In the genomic region with DNA sequence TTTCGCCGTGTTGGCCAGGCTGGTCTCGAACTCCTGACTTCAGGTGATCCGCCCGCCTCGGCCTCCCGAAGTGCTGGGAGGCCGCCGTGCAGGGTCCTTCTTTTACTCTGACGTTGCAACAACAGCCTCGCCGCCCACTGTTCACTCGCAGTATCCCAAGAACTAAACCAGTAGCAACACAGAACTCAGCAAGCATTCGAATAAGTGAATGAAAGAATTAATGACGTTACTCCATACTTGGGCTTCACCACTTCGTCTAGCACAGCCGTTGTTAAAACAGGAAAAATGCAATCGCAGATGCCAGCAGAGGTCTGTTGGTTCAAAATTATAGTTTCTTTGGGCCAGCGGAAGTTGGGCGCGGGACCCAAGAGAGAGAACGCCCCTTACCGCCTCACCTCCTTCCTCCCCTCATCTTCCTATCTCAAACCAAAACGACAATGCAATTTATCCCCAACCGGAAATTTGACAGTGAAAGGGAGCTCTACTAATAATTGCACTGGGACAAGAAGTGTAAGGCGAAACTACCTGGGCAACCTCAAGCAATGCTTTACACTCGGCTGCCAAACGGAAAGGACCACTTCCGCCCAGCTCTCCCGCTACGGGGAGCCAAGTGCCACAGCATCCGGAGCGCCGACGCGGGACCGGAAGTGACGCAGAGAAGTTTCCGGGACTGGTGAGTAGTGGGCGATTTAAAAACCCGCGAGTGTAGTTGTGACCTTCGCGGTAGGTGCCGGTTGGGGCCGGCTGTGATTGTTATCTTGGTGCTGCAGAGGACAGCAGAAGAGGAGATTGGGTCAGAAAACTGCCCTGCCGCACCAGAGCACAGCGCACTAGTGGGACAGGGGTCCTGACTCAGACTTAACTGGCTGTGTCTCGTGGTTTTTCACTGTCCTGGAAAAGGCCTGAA, we compare ENCODE assay signal across 8 cellular contexts. TPM values are rescaled to one million over a fixed set of nuclear protein-coding genes. Genes with fewer than 3 reads are reported as not detected.
DNase-seq lines count a peak whose midpoint lies in the region; ATAC-seq, FAIRE-seq and TF ChIP-seq lines count a peak whose summit lies in the region.

A gene with protein sequence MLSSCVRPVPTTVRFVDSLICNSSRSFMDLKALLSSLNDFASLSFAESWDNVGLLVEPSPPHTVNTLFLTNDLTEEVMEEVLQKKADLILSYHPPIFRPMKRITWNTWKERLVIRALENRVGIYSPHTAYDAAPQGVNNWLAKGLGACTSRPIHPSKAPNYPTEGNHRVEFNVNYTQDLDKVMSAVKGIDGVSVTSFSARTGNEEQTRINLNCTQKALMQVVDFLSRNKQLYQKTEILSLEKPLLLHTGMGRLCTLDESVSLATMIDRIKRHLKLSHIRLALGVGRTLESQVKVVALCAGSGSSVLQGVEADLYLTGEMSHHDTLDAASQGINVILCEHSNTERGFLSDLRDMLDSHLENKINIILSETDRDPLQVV (plus strand): TSS at position 653 of the 907 bp plus-strand sequence. CDS start 2,573 bp downstream, outside the sequence.
A gene (minus strand): TSS at position 359 of the 907 bp plus-strand sequence. CDS start 1,462 bp downstream, outside the sequence.

- H3K4me1 Mint-ChIP-seq in mesothelial cell of epicardium = peaks cover 27% of the 10 kb centered on the region

- H3K9me3 Mint-ChIP-seq in mesothelial cell of epicardium = no peaks in the 10 kb centered on the region

- peak within 1 kb of the TSS; percentile 100 for H3K27ac Mint-ChIP-seq in mesothelial cell of epicardium

- in situ Hi-C loops in Caki2 (cut with HindIII; ENCODE audit: low pct_unique_long_range_greater_than_20kb, low sequenced_read_pairs) = no loop called here

- WGBS in HUES64 = under 1% methylated on average over 49 of the region's 49 CpGs

- H3K27me3 ChIP-seq in HUES64 (ENCODE audit: insufficient read depth, low read length) (no peaks in the 10 kb centered on the region), OCI-LY1 (ENCODE audit: insufficient read depth, low read length) (no peaks in the 10 kb centered on the region)

- H3K4me3 Mint-ChIP-seq in mesothelial cell of epicardium = peak within 1 kb of the TSS; percentile 98

- H3K27ac ChIP-seq in HUES64 (ENCODE audit: low read depth, low read length) = peak within 1 kb of the TSS; percentile 99
- H3K27ac ChIP-seq in OCI-LY1 (ENCODE audit: low read depth, low read length, poor library complexity, severe bottlenecking) = peak within 1 kb of the TSS; percentile 95

- H2AFZ ChIP-seq in OCI-LY1 (ENCODE audit: low read length) = peak within 1 kb of the TSS; percentile 19

- peak; percentile 82 for ATAC-seq in GM21447 (IDR thresholded peaks at IDR 0.05; ENCODE audit: unreplicated experiment)

- no peaks in the 10 kb centered on the region for H3K27me3 Mint-ChIP-seq in mesothelial cell of epicardium (ENCODE audit: low read depth)

- H3K4me1 ChIP-seq in HUES64 (ENCODE audit: insufficient read depth, low read length) (peaks cover 2% of the 10 kb centered on the region; the same call in 1 of the 2 replicates), OCI-LY1 (ENCODE audit: insufficient read depth, low read length, severe bottlenecking) (peaks cover 26% of the 10 kb centered on the region)

- H3K4me3 ChIP-seq in HUES64 (ENCODE audit: low read length) = peak within 1 kb of the TSS; percentile 96
- H3K4me3 ChIP-seq in OCI-LY1 (ENCODE audit: low read depth, low read length, poor library complexity, severe bottlenecking) = peak within 1 kb of the TSS; percentile 84

- H3K9ac ChIP-seq in HUES64 (ENCODE audit: low read depth, low read length) (peak within 1 kb of the TSS; percentile 99), OCI-LY1 (ENCODE audit: low read length) (peak within 1 kb of the TSS; percentile 86)

- H3K36me3 Mint-ChIP-seq in mesothelial cell of epicardium = peaks cover 9% of the 10 kb centered on the region

- H3K36me3 ChIP-seq in HUES64 (ENCODE audit: insufficient read depth, low read length) (peaks cover 42% of the 10 kb centered on the region), OCI-LY1 (ENCODE audit: insufficient read depth, low read length) (peaks cover 28% of the 10 kb centered on the region)

- no peaks in the 10 kb centered on the region for H3K9me2 ChIP-seq in OCI-LY1 (ENCODE audit: low read depth, low read length)

- peak within 1 kb of the TSS; percentile 81 for H3K4me2 ChIP-seq in OCI-LY1 (ENCODE audit: low read length)

- no peaks in the 10 kb centered on the region for H3F3A ChIP-seq in OCI-LY1 (ENCODE audit: insufficient read depth, low read length)

- H3K9me3 ChIP-seq in HUES64 (ENCODE audit: insufficient read depth, low read depth, low read length) (no peaks in the 10 kb centered on the region), OCI-LY1 (ENCODE audit: low read length) (no peaks in the 10 kb centered on the region)

- H3K79me2 ChIP-seq in OCI-LY1 (ENCODE audit: insufficient read depth, low read length) = peaks cover 27% of the 10 kb centered on the region

- FAIRE-seq in endometrium (lab: Jason Lieb, UNC) = peak; percentile 93

- TF ChIP-seq CTCF in OCI-LY1 (IDR thresholded peaks at IDR 0.05; ENCODE audit: low read length) (0 out of 2 replicates have a peak, but pooled peaks have one; percentile 8), mesothelial cell of epicardium (IDR thresholded peaks at IDR 0.05; ENCODE audit: unreplicated experiment) (no peak)

- DNase-seq in Caki2 (ENCODE audit: low read depth) (peak; percentile 98), mesothelial cell of epicardium (ENCODE audit: low spot score in 2 of 2, unreplicated experiment in 2 of 2) (peak; percentile 87 to 94)
- DNase-seq in activated CD8-positive, alpha-beta memory T cell treated with anti-CD3 and anti-CD28 coated beads, Interleukin-2, amount 50 U/mL, for 4 hours = peak; percentile 96
- peak; percentile 95 to 98 for DNase-seq in stimulated activated CD8-positive, alpha-beta memory T cell treated with anti-CD3 and anti-CD28 coated beads, Interleukin-15, amount 100 ng/mL, for 48 hours (ENCODE audit: low read depth in 2 of 2)

- no peaks in the 10 kb centered on the region for H4K20me1 ChIP-seq in OCI-LY1 (ENCODE audit: insufficient read depth, low read length)

RNA-seq across cellular contexts. Expression of the first gene that starts in this region (rescaled TPM):
- total RNA-seq in Caki2 (2014; rRNA removed; shearing (Covaris generic); ENCODE audit: low replicate concordance) = 57.7 and 87.3 TPM in 2 replicates
- 56.7 TPM for polyA plus RNA-seq in HUES64 (2013, experiment 1 of 2)
- polyA plus RNA-seq in HUES64 (2013, experiment 2 of 2) = 51.4 TPM
- 24.8 to 28.7 TPM (median 26.2 TPM) in 3 replicates for total RNA-seq in mesothelial cell of epicardium

RNA-seq across cellular contexts. Expression of the second gene that starts in this region (rescaled TPM):
- 68.3 and 78.8 TPM in 2 replicates for total RNA-seq in Caki2 (2014; rRNA removed; shearing (Covaris generic); ENCODE audit: low replicate concordance)
- polyA plus RNA-seq in HUES64 (2013, experiment 1 of 2) = 37.1 TPM
- 39.3 TPM for polyA plus RNA-seq in HUES64 (2013, experiment 2 of 2)
- total RNA-seq in mesothelial cell of epicardium = 51.1 to 55.4 TPM (median 52.9 TPM) in 3 replicates

Comparison
In these comparisons a context has a peak if more than half of its experiments do, and no peak if none do; other contexts are left out.
1. Peak in every context shown above with its lines: DNase-seq, ATAC-seq, H3K4me3 ChIP-seq and H3K27ac ChIP-seq.